In the genomic region with DNA sequence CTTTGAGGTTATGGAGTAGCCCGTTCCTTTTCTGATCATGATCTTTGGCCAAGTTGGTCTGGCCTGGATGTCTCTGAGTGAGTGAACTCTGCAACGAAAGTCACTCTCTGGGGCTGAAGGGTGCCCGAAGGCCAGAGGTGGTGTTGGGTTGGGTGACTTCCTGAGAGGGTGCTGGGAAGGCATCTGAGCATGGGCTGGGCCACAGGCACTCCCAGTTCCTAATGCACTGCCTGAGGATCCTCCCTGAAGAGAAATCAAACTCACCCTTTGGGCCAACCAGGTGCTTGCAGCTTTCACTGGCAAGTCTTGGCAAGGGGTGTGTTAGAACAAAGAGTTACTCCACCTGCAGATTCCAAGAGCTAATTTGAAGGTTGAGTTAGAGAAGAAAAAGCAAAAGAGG, we compare ENCODE assay signal across 28 cellular contexts.
DNase-seq lines count a peak whose midpoint lies in the region; ATAC-seq, FAIRE-seq and TF ChIP-seq lines count a peak whose summit lies in the region.
"Had no signal": no experiment of that assay in that cellular context is flagged by ENCODE, and none has a peak within 500 bp of the region (broad histone marks: within the 10 kb centered on the region; RNA-seq: fewer than 3 reads in every experiment).

No MANE protein-coding gene starts in this region.

- H3K27me3 ChIP-seq in astrocyte (ENCODE audit: insufficient read depth, low read length) (no peaks in the 10 kb centered on the region), small intestine (ENCODE audit: control insufficient read depth in 2 of 2, insufficient read depth in 2 of 2, low read length in 2 of 2) (no peaks in the 10 kb centered on the region)
- no peaks in the 10 kb centered on the region for H3K27me3 ChIP-seq in naive thymus-derived CD4-positive, alpha-beta T cell (ENCODE audit: control insufficient read depth in 2 of 2, insufficient read depth in 2 of 2, low read length in 2 of 2)
- H3K27me3 ChIP-seq: BE2C had no signal

- POLR2A ChIA-PET in naive thymus-derived CD4-positive, alpha-beta T cell (lab: Charles Lee): no interaction called here

- no peak for TF ChIP-seq CTCF in astrocyte (IDR thresholded peaks at IDR 0.05; ENCODE audit: insufficient read depth, low read depth, low read length)

- intact Hi-C loops in left colon (cut with DNase I, micrococcal nuclease): no loop called here
- intact Hi-C loops in naive thymus-derived CD4-positive, alpha-beta T cell (cut with micrococcal nuclease): no loop called here

- peak; percentile 71 for ATAC-seq in left colon
- ATAC-seq in HG03108 (IDR thresholded peaks at IDR 0.05; ENCODE audit: unreplicated experiment): no peak
- ATAC-seq in naive thymus-derived CD4-positive, alpha-beta T cell: no peak
- ATAC-seq: A549 had no signal

- no peaks in the 10 kb centered on the region for H3K27me3 Mint-ChIP-seq in astrocyte (ENCODE audit: low read depth, unreplicated experiment)
- H3K27me3 Mint-ChIP-seq in naive thymus-derived CD4-positive, alpha-beta T cell: no peaks in the 10 kb centered on the region
- H3K27me3 Mint-ChIP-seq: CD4-positive, alpha-beta T cell had no signal

- H3K27ac ChIP-seq in astrocyte (ENCODE audit: low read depth, low read length) (no peak overlapping the region), small intestine (ENCODE audit: low read depth in 1 of 2, low read length in 1 of 2) (no peak overlapping the region)
- H3K27ac ChIP-seq in naive thymus-derived CD4-positive, alpha-beta T cell (ENCODE audit: low read depth, low read length): no peak overlapping the region
- H3K27ac ChIP-seq: A549; BLaER1 treated with 17β-estradiol and CSF1 and Interleukin-3, amounts not matched to agents 10 nM and 100 nM had no signal

- peak; percentile 1 for DNase-seq in NCI-H69 (lab: John Stamatoyannopoulos, UW)
- DNase-seq in astrocyte (ENCODE audit: low read depth): no peak
- no peak for DNase-seq in left colon
- peak; percentile 33 for DNase-seq in small intestine
- DNase-seq in medulla oblongata (ENCODE audit: extremely low spot score): no peak
- DNase-seq in GM19239 (ENCODE audit: insufficient read length, low spot score): no peak
- no peak for DNase-seq in naive thymus-derived CD4-positive, alpha-beta T cell
- DNase-seq: 8988T; ACHN; AML-193; BE2C; Calu3; CD4-positive, alpha-beta T cell; CD8-positive, alpha-beta memory T cell; COR-L47; DMS53; DMS79 treated with DMSO at 0.1 percent for 48 hours; GF-D8; GOT3; HFFc6 had no signal

- 24 to 66% (median 33%) methylated on average over 3 of the region's 3 CpGs for WGBS in small intestine, 3 donors

- no peak overlapping the region for H3K4me3 ChIP-seq in astrocyte (ENCODE audit: insufficient read depth, low read depth, low read length)
- no peak overlapping the region for H3K4me3 ChIP-seq in small intestine (ENCODE audit: low read depth in 1 of 2, low read length in 2 of 2)
- H3K4me3 ChIP-seq in naive thymus-derived CD4-positive, alpha-beta T cell (ENCODE audit: low read length): no peak overlapping the region
- H3K4me3 ChIP-seq: A549; BLaER1 treated with 17β-estradiol and CSF1 and Interleukin-3, amounts not matched to agents 10 nM and 100 nM; HAP-1 had no signal

- CTCF ChIA-PET in naive thymus-derived CD4-positive, alpha-beta T cell (lab: Charles Lee): no interaction called here

- H3K4me1 ChIP-seq in astrocyte (ENCODE audit: insufficient read depth, low read length) (no peaks in the 10 kb centered on the region), small intestine (ENCODE audit: control insufficient read depth in 2 of 2, insufficient read depth in 1 of 2, low read depth in 1 of 2, low read length in 1 of 2) (no peaks in the 10 kb centered on the region)
- H3K4me1 ChIP-seq in naive thymus-derived CD4-positive, alpha-beta T cell (ENCODE audit: control insufficient read depth in 2 of 2, insufficient read depth in 2 of 2, low read length in 2 of 2): no peaks in the 10 kb centered on the region
- H3K4me1 ChIP-seq: BE2C, HAP-1 had no signal

- H2AFZ ChIP-seq in astrocyte (ENCODE audit: low read depth, low read length): no peak overlapping the region

- H4K20me1 ChIP-seq in astrocyte (ENCODE audit: insufficient read depth, low read length): peaks cover 8% of the 10 kb centered on the region

- H3K4me2 ChIP-seq in astrocyte (ENCODE audit: low read length): no peak overlapping the region
- H3K4me2 ChIP-seq: A549; BLaER1 treated with 17β-estradiol and CSF1 and Interleukin-3, amounts not matched to agents 10 nM and 100 nM had no signal

- no peak overlapping the region for H3K27ac Mint-ChIP-seq in astrocyte (ENCODE audit: unreplicated experiment)
- no peak overlapping the region for H3K27ac Mint-ChIP-seq in naive thymus-derived CD4-positive, alpha-beta T cell
- H3K27ac Mint-ChIP-seq: CD4-positive, alpha-beta T cell; CD8-positive, alpha-beta memory T cell; HFFc6 had no signal

- H3K4me1 Mint-ChIP-seq in astrocyte (ENCODE audit: low read depth, unreplicated experiment): no peaks in the 10 kb centered on the region
- H3K4me1 Mint-ChIP-seq in naive thymus-derived CD4-positive, alpha-beta T cell: peaks cover 0 to 14% (median 0%) of the 10 kb centered on the region in 7 donors
- H3K4me1 Mint-ChIP-seq: CD8-positive, alpha-beta memory T cell had no signal

- no peaks in the 10 kb centered on the region for H3K79me2 ChIP-seq in astrocyte (ENCODE audit: insufficient read depth, low read length)

- no peak overlapping the region for H3K9ac ChIP-seq in astrocyte (ENCODE audit: low read length)
- H3K9ac ChIP-seq: BLaER1 treated with 17β-estradiol and CSF1 and Interleukin-3, amounts not matched to agents 10 nM and 100 nM had no signal

- H3K9me3 ChIP-seq in astrocyte (ENCODE audit: insufficient read depth, low read depth, low read length): no peaks in the 10 kb centered on the region
- H3K9me3 ChIP-seq in small intestine (ENCODE audit: control insufficient read depth, low read depth): no peaks in the 10 kb centered on the region
- H3K9me3 ChIP-seq in naive thymus-derived CD4-positive, alpha-beta T cell (ENCODE audit: control insufficient read depth in 2 of 3, low read length in 3 of 3): no peaks in the 10 kb centered on the region
- H3K9me3 ChIP-seq: A549, BE2C, HAP-1 had no signal

- H3K4me3 Mint-ChIP-seq in astrocyte (ENCODE audit: unreplicated experiment): no peak overlapping the region
- H3K4me3 Mint-ChIP-seq in naive thymus-derived CD4-positive, alpha-beta T cell: no peak overlapping the region
- H3K4me3 Mint-ChIP-seq: CD14-positive monocyte; CD4-positive, alpha-beta T cell; CD8-positive, alpha-beta memory T cell; HFFc6 had no signal

- H3K36me3 ChIP-seq in astrocyte (ENCODE audit: insufficient read depth, low read length) (no peaks in the 10 kb centered on the region), small intestine (ENCODE audit: control insufficient read depth in 2 of 2, insufficient read depth in 2 of 2, low read length in 2 of 2) (no peaks in the 10 kb centered on the region)
- no peaks in the 10 kb centered on the region for H3K36me3 ChIP-seq in naive thymus-derived CD4-positive, alpha-beta T cell (ENCODE audit: control insufficient read depth in 2 of 3, insufficient read depth in 3 of 3, low read length in 3 of 3)
- H3K36me3 ChIP-seq: BE2C; BLaER1 treated with 17β-estradiol and CSF1 and Interleukin-3, amounts not matched to agents 10 nM and 100 nM; HAP-1 had no signal

- H3K9me3 Mint-ChIP-seq in astrocyte (ENCODE audit: unreplicated experiment): no peaks in the 10 kb centered on the region
- peaks cover 0 to 6% (median 0%) of the 10 kb centered on the region in 11 donors for H3K9me3 Mint-ChIP-seq in naive thymus-derived CD4-positive, alpha-beta T cell
- H3K9me3 Mint-ChIP-seq: CD4-positive, alpha-beta T cell; CD8-positive, alpha-beta memory T cell; HFFc6 had no signal

- no peaks in the 10 kb centered on the region for H3K36me3 Mint-ChIP-seq in astrocyte (ENCODE audit: low read depth, unreplicated experiment)
- H3K36me3 Mint-ChIP-seq in naive thymus-derived CD4-positive, alpha-beta T cell: peaks cover 0 to 7% (median 0%) of the 10 kb centered on the region in 5 donors
- H3K36me3 Mint-ChIP-seq: CD8-positive, alpha-beta memory T cell had no signal

- FAIRE-seq in astrocyte (lab: Jason Lieb, UNC) (peak; percentile 56), small intestine (lab: Jason Lieb, UNC) (no peak), GM19239 (lab: Jason Lieb, UNC) (no peak)
- FAIRE-seq: GM12891, GM18507, H54 had no signal

Comparison
In these comparisons a context has a peak if more than half of its experiments do, and no peak if none do; other contexts are left out.
1. DNase-seq: peak in NCI-H69 (single experiment) and small intestine (single experiment); none in astrocyte (single experiment), left colon (0 of 2), medulla oblongata (single experiment), GM19239 (single experiment) and naive thymus-derived CD4-positive, alpha-beta T cell (0 of 9).